ENCODE assay signal across 8 cellular contexts in the genomic region with DNA sequence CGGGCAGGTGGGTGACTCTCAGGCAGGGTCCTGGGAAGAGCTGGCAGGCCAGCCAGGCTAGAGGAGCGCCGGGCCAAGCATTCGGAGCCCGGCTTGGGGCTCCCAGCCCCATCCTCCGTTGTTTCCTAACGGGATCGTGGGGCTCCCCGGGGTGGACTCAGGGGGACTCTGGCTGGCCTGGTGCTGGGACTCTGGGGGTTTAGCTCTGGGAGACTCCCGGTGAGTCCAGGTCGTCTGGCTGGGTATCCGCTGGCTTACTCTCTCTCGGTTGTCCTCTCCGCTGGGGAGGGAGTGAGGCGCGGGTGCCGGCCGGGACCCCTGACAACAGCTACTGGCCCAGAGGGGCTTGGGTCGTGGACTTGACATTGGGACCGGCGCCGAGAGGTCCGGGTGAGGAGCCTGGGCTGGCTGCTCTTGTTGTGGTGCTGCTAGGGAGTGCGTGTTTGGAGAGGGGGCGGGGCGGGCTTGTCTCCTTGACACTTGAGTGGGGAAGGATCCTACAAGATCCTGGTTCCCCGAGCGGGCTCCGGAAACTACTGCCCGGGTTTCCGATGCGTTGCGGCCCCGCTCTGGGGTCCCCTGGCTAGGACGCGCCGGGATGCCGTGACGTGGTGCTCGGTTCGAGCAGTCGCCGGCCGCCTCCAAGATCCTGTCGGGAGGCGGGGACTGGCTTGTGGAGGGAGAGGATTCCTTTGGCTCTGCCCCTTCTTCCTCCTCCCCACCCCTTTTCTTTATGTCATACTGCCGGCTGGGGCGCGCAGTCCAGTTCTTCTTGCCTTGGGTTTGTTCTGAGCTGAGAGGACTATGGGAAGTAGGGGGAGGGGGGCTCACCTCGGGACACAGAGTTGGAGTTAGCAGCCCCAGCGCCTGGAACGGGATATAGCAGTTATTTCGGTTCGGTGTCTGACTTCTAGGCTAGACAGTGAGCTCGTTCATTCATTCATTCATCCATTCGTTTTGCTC. TPM values are rescaled to one million over a fixed set of nuclear protein-coding genes. Genes with fewer than 3 reads are reported as not detected.
DNase-seq lines count a peak whose midpoint lies in the region; ATAC-seq and TF ChIP-seq lines count a peak whose summit lies in the region.

No MANE protein-coding gene starts in this region.

- peak overlapping the region; percentile 95 for H3K4me3 Mint-ChIP-seq in activated B cell treated with CpG ODN at 0.5 μM for 24 hours

- H3K9me3 Mint-ChIP-seq in activated B cell treated with CpG ODN at 0.5 μM for 24 hours, result no peaks in the 10 kb centered on the region

- H3K4me1 Mint-ChIP-seq in activated B cell treated with CpG ODN at 0.5 μM for 24 hours, result peaks cover 31% of the 10 kb centered on the region

- H3K36me3 Mint-ChIP-seq in activated B cell treated with CpG ODN at 0.5 μM for 24 hours (ENCODE audit: low read depth), result peaks cover 44% of the 10 kb centered on the region

- CTCF ChIA-PET in activated B cell treated with CpG ODN at 0.5 μM for 24 hours (lab: Charles Lee), result no interaction called here

- ATAC-seq in HG03066 (IDR thresholded peaks at IDR 0.05; ENCODE audit: low read depth, unreplicated experiment) (peak; percentile 34), activated B cell treated with CpG ODN at 0.5 μM for 24 hours (ENCODE audit: low read depth) (peak; percentile 9)

- POLR2A ChIA-PET in activated B cell treated with CpG ODN at 0.5 μM for 24 hours (lab: Charles Lee), result interaction anchor here (0.7 to 1.9 kb wide), 2 partner anchors 61 to 1550 kb away, joined by 3 to 4 read pairs; a partner anchor contains a TSS

- TF ChIP-seq CTCF in activated B cell treated with CpG ODN at 0.5 μM for 24 hours (IDR thresholded peaks at IDR 0.05), result no peak

- DNase-seq in NK-92 treated with Interleukin-12 subunit alpha and Interleukin-12 subunit beta, amount 100 ng/mL, for 24 hours (lab: John Stamatoyannopoulos, UW), result peak; percentile 41
- DNase-seq in NK-92 (lab: John Stamatoyannopoulos, UW; ENCODE audit: unreplicated experiment) (no peak), NCI-H2196 treated with DMSO at 0.1 percent for 48 hours (lab: John Stamatoyannopoulos, UW; ENCODE audit: unreplicated experiment) (peak; percentile 74), activated B cell treated with CpG ODN at 0.5 μM for 24 hours (peak; percentile 33), iris pigment epithelial cell (ENCODE audit: low read depth) (peak; percentile 94), smooth muscle cell of the brain vasculature (ENCODE audit: low read depth, low spot score) (peak; percentile 65)
- peak; percentile 32 for DNase-seq in central memory CD4-positive, alpha-beta T cell

- intact Hi-C loops in activated B cell treated with CpG ODN at 0.5 μM for 24 hours (cut with micrococcal nuclease), result loop anchor here (1.0 to 10.0 kb wide), 5 partner anchors 227 to 1189 kb away; a partner anchor contains a TSS

- H3K27me3 Mint-ChIP-seq in activated B cell treated with CpG ODN at 0.5 μM for 24 hours, result no peaks in the 10 kb centered on the region

- H3K27ac Mint-ChIP-seq in activated B cell treated with CpG ODN at 0.5 μM for 24 hours, result peak overlapping the region; percentile 93

RNA-seq across cellular contexts. Expression of a gene that starts 0.6 kb away (rescaled TPM):
- total RNA-seq in activated B cell treated with CpG ODN at 0.5 μM for 24 hours, result 24.9 and 31.1 TPM in 2 replicates
